In genomic region chr20:57436223-57436545, GRCh38 we compare ENCODE assay signal across 1 cellular context.
TF ChIP-seq lines count a peak whose summit lies in the region.

No MANE protein-coding gene starts in this region.

TF ChIP-seq in HCT116, 20 proteins besides CTCF, POLR2A, EP300 and RAD21 (continued from another document):
- TF ChIP-seq EGR1 (IDR thresholded peaks at IDR 0.05; ENCODE audit: low read depth): no peak
- TF ChIP-seq, protein P1, sequence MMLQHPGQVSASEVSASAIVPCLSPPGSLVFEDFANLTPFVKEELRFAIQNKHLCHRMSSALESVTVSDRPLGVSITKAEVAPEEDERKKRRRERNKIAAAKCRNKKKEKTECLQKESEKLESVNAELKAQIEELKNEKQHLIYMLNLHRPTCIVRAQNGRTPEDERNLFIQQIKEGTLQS (IDR thresholded peaks at IDR 0.05): no peak
- no peak for TF ChIP-seq ELF1 (IDR thresholded peaks at IDR 0.05; ENCODE audit: borderline replicate concordance, low read depth)
- no peak for TF ChIP-seq YY1 (IDR thresholded peaks at IDR 0.05; ENCODE audit: extremely low read depth, insufficient replicate concordance, low read depth, low read length)
- TF ChIP-seq FOSL1 (IDR thresholded peaks at IDR 0.05; ENCODE audit: low read depth): no peak
TF ChIP-seq in HCT116: peak in this region for 0.
